Comparison of ENCODE assay signal across 6 cellular contexts in the genomic region with DNA sequence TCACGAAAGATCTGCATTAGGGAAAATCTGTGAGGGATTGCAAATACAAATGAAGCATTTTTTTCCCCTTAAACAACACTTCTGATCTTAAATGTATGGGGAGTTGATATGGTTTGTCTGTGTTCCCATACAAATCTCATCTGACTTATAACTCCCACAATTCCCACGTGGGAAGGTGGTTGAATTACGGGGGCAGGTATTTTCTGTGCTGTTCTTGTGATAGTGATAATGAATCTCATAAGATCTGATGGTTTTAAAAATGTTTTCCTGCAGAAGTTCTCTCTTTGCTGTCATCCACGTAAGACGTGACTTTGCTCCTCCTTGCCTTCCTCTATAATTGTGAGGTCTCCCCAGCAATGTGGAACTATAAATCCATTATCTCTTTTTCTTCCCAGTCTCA.
"Had no signal": no experiment of that assay in that cellular context is flagged by ENCODE, and none has a peak within 500 bp of the region (broad histone marks: within the 10 kb centered on the region; RNA-seq: fewer than 3 reads in every experiment).

No MANE protein-coding gene starts in this region.

- DNase-seq: GM23248, GOT3, H7, H9, HCEC 1CT, HFFc6 had no signal
